In genomic region chr2:29166640-29167039, GRCh38 we compare ENCODE assay signal across 1 cellular context.
TF ChIP-seq lines count a peak whose summit lies in the region.

No MANE protein-coding gene starts in this region.

TF ChIP-seq in IMR-90, 13 proteins besides CTCF, POLR2A, EP300 and RAD21 (continued from another document):
- TF ChIP-seq USF2 (IDR thresholded peaks at IDR 0.05; ENCODE audit: low read depth, low read length), result no peak
- TF ChIP-seq RFX5 (IDR thresholded peaks at IDR 0.05; ENCODE audit: low read depth, low read length), result no peak
- TF ChIP-seq ELK1 (IDR thresholded peaks at IDR 0.05; ENCODE audit: borderline replicate concordance, low read depth, low read length), result no peak
- TF ChIP-seq CHD1 (IDR thresholded peaks at IDR 0.05; ENCODE audit: low read depth, low read length), result no peak
